Comparison of ENCODE assay signal across 23 cellular contexts in genomic region chr6:3090013-3090412, GRCh38.
DNase-seq lines count a peak whose midpoint lies in the region; ATAC-seq and TF ChIP-seq lines count a peak whose summit lies in the region.
"Had no signal": no experiment of that assay in that cellular context is flagged by ENCODE, and none has a peak within 500 bp of the region (broad histone marks: within the 10 kb centered on the region; RNA-seq: fewer than 3 reads in every experiment).

No MANE protein-coding gene starts in this region.

- H3K4me3 ChIP-seq in iPS-15b (ENCODE audit: low read depth, low read length) = peak overlapping the region; percentile 26
- H3K4me3 ChIP-seq: cardiac muscle cell, PC-9 had no signal

- peak overlapping the region; percentile 41; the same call in 1 of the 2 replicates for H3K27ac ChIP-seq in RWPE1
- H3K27ac ChIP-seq: cardiac muscle cell, PC-9 had no signal

- H3K36me3 Mint-ChIP-seq in stimulated activated naive B cell treated with anti-CD40 and anti-IgM and Interleukin-4, amounts not matched to agents 10 μg/mL and 1 μg/mL and 100 μg/mL, for 72 hours = peaks cover 42 to 47% of the 10 kb centered on the region in 2 donors

- H3K9me3 ChIP-seq in iPS-15b (ENCODE audit: control insufficient read depth, insufficient read depth, low read length) = peaks cover 49% of the 10 kb centered on the region

- no peaks in the 10 kb centered on the region for H3K27me3 ChIP-seq in iPS-15b (ENCODE audit: control insufficient read depth, insufficient read depth, low read length)
- H3K27me3 ChIP-seq: cardiac muscle cell had no signal

- peaks cover 0 to 4% of the 10 kb centered on the region in 2 donors for H3K9me3 Mint-ChIP-seq in stimulated activated naive CD8-positive, alpha-beta T cell treated with anti-CD3 and anti-CD28 coated beads, Interleukin-15, amount 100 ng/mL, for 72 hours
- H3K9me3 Mint-ChIP-seq in stimulated activated naive B cell treated with anti-CD40 and anti-IgM and Interleukin-4, amounts not matched to agents 10 μg/mL and 1 μg/mL and 100 μg/mL, for 72 hours = peaks cover 0 to 4% of the 10 kb centered on the region in 2 donors

- H3K4me1 Mint-ChIP-seq in stimulated activated naive CD8-positive, alpha-beta T cell treated with anti-CD3 and anti-CD28 coated beads, Interleukin-15, amount 100 ng/mL, for 72 hours = peaks cover 7% of the 10 kb centered on the region
- no peaks in the 10 kb centered on the region for H3K4me1 Mint-ChIP-seq in stimulated activated naive B cell treated with anti-CD40 and anti-IgM and Interleukin-4, amounts not matched to agents 10 μg/mL and 1 μg/mL and 100 μg/mL, for 72 hours
- H3K4me1 Mint-ChIP-seq: activated CD4-positive, alpha-beta T cell treated with anti-CD3 and anti-CD28 coated beads for 36 hours had no signal

- H3K36me3 ChIP-seq in iPS-15b (ENCODE audit: control insufficient read depth, insufficient read depth, low read length) = peaks cover 36% of the 10 kb centered on the region

- H3K4me1 ChIP-seq in iPS-15b (ENCODE audit: control insufficient read depth, insufficient read depth, low read length) = no peaks in the 10 kb centered on the region

- H3K27me3 Mint-ChIP-seq in stimulated activated naive CD8-positive, alpha-beta T cell treated with anti-CD3 and anti-CD28 coated beads, Interleukin-15, amount 100 ng/mL, for 72 hours = no peaks in the 10 kb centered on the region
- no peaks in the 10 kb centered on the region for H3K27me3 Mint-ChIP-seq in stimulated activated naive B cell treated with anti-CD40 and anti-IgM and Interleukin-4, amounts not matched to agents 10 μg/mL and 1 μg/mL and 100 μg/mL, for 72 hours
- H3K27me3 Mint-ChIP-seq: activated CD4-positive, alpha-beta T cell treated with anti-CD3 and anti-CD28 coated beads for 36 hours; activated CD8-positive, alpha-beta memory T cell treated with anti-CD3 and anti-CD28 coated beads, Interleukin-2, amount 10 ng/mL, durations not matched to agents 7 days and 5 days had no signal

- CTCF ChIA-PET in RWPE1 (lab: Yijun Ruan, JAX) = interaction anchor here (0.6 kb wide), 1 partner anchor 141 kb away, joined by 4 read pairs; no protein-coding TSS in a partner anchor

- peak; percentile 23 for ATAC-seq in stimulated activated naive CD8-positive, alpha-beta T cell treated with anti-CD3 and anti-CD28 coated beads, Interleukin-15, Interleukin-2, amounts not matched to agents 100 U/mL and 50 U/mL, for 24 hours
- no peak for ATAC-seq in stimulated activated naive CD8-positive, alpha-beta T cell treated with anti-CD3 and anti-CD28 coated beads, Interleukin-15, amount 100 ng/mL, for 72 hours
- no peak for ATAC-seq in stimulated activated naive B cell treated with anti-CD40 and anti-IgM and Interleukin-4, amounts not matched to agents 10 μg/mL and 1 μg/mL and 100 μg/mL, for 72 hours (replicated peaks)
- ATAC-seq in HG02763 (IDR thresholded peaks at IDR 0.05; ENCODE audit: unreplicated experiment) = no peak
- ATAC-seq: activated CD4-positive, alpha-beta T cell treated with anti-CD3 and anti-CD28 coated beads for 36 hours; activated CD8-positive, alpha-beta memory T cell treated with anti-CD3 and anti-CD28 coated beads, Interleukin-2, amount 10 ng/mL, durations not matched to agents 7 days and 5 days had no signal

- no peak overlapping the region for H3K4me3 Mint-ChIP-seq in stimulated activated naive CD8-positive, alpha-beta T cell treated with anti-CD3 and anti-CD28 coated beads, Interleukin-15, amount 100 ng/mL, for 72 hours
- no peak overlapping the region for H3K4me3 Mint-ChIP-seq in stimulated activated naive B cell treated with anti-CD40 and anti-IgM and Interleukin-4, amounts not matched to agents 10 μg/mL and 1 μg/mL and 100 μg/mL, for 72 hours
- H3K4me3 Mint-ChIP-seq: activated CD4-positive, alpha-beta T cell treated with anti-CD3 and anti-CD28 coated beads for 36 hours; activated CD8-positive, alpha-beta memory T cell treated with anti-CD3 and anti-CD28 coated beads, Interleukin-2, amount 10 ng/mL, durations not matched to agents 7 days and 5 days had no signal

- no peak overlapping the region for H3K9ac ChIP-seq in iPS-15b (ENCODE audit: low read depth, low read length)

- no peak for TF ChIP-seq CTCF in RWPE1 (conservative IDR thresholded peaks at IDR 0.05; ENCODE audit: low read depth)

- no peak for DNase-seq in stimulated activated naive CD8-positive, alpha-beta T cell treated with anti-CD3 and anti-CD28 coated beads, Interleukin-15, Interleukin-2, amounts not matched to agents 100 U/mL and 50 U/mL, for 24 hours
- no peak for DNase-seq in stimulated activated naive CD8-positive, alpha-beta T cell treated with anti-CD3 and anti-CD28 coated beads, Interleukin-15, amount 100 ng/mL, for 72 hours
- DNase-seq in RWPE1 (ENCODE audit: low spot score) (no peak), iPS-NIHi11 (ENCODE audit: low spot score) (no peak), COR-L47 (lab: John Stamatoyannopoulos, UW) (no peak)
- no peak for DNase-seq in stimulated activated naive B cell treated with anti-CD40 and anti-IgM and Interleukin-4, amounts not matched to agents 10 μg/mL and 1 μg/mL and 100 μg/mL, for 72 hours
- DNase-seq: activated CD4-positive, alpha-beta T cell treated with anti-CD3 and anti-CD28 coated beads for 36 hours; activated CD8-positive, alpha-beta memory T cell treated with anti-CD3 and anti-CD28 coated beads, Interleukin-2, amount 10 ng/mL, durations not matched to agents 7 days and 5 days; activated effector memory CD4-positive, alpha-beta T cell treated with anti-CD3 and anti-CD28 coated beads, Interleukin-2, amount 50 U/mL, for 16 hours; amniotic stem cell; DMS79 treated with DMSO at 0.1 percent for 48 hours; effector CD4-positive, alpha-beta T cell; KBM-7; MV-4-11; NCI-H2029 treated with DMSO at 0.1 percent for 48 hours; NCI-H748 treated with DMSO at 0.1 percent for 48 hours; nucleus accumbens; PC-9; stimulated activated naive CD4-positive, alpha-beta T cell treated with Interleukin-2 at 50 U/mL for 16 hours; trophoblast cell had no signal

- no peak overlapping the region for H3K27ac Mint-ChIP-seq in stimulated activated naive CD8-positive, alpha-beta T cell treated with anti-CD3 and anti-CD28 coated beads, Interleukin-15, amount 100 ng/mL, for 72 hours
- no peak overlapping the region for H3K27ac Mint-ChIP-seq in stimulated activated naive B cell treated with anti-CD40 and anti-IgM and Interleukin-4, amounts not matched to agents 10 μg/mL and 1 μg/mL and 100 μg/mL, for 72 hours
- H3K27ac Mint-ChIP-seq: activated CD4-positive, alpha-beta T cell treated with anti-CD3 and anti-CD28 coated beads for 36 hours; activated CD8-positive, alpha-beta memory T cell treated with anti-CD3 and anti-CD28 coated beads, Interleukin-2, amount 10 ng/mL, durations not matched to agents 7 days and 5 days had no signal

- POLR2A ChIA-PET in RWPE1 (lab: Yijun Ruan, JAX; ENCODE audit: low non-redundant PET) = no interaction called here
